Comparison of ENCODE assay signal across 37 cellular contexts in the genomic region with DNA sequence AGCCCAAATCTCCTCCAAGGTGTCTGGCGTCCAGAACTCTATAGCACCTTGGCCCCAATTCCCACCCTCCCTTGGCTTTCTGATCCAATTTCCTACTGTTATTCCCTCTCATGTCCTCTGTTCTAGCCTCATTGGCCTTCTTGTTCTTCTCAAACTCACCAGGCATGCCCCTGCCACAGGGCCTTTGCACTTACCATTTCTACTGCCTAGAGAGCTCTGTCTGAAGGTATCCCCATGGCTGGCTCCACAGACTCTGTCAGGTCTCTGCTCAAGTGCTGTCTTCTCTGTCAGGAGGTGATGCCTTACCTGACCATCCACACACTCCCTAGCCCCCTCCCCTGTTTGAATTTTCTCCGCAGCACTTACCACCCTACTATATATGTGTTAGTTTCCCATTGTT. TPM values are rescaled to one million over a fixed set of nuclear protein-coding genes. Genes with fewer than 3 reads are reported as not detected.
"Had no signal": no experiment of that assay in that cellular context is flagged by ENCODE, and none has a peak within 500 bp of the region (broad histone marks: within the 10 kb centered on the region; RNA-seq: fewer than 3 reads in every experiment).

No MANE protein-coding gene starts in this region.

- H3K4me3 Mint-ChIP-seq: activated B cell treated with CpG ODN at 0.5 μM for 24 hours; activated CD4-positive, alpha-beta memory T cell treated with anti-CD3 and anti-CD28 coated beads for 36 hours; activated CD4-positive, alpha-beta memory T cell treated with anti-CD3 and anti-CD28 coated beads, Interleukin-2, amount 10 ng/mL, durations not matched to agents 7 days and 5 days; activated CD4-positive, alpha-beta T cell treated with anti-CD3 and anti-CD28 coated beads for 36 hours; activated CD4-positive, alpha-beta T cell treated with anti-CD3 and anti-CD28 coated beads, Interleukin-2, amount 10 ng/mL, durations not matched to agents 24 days and 14 days; activated CD4-positive, alpha-beta T cell treated with anti-CD3 and anti-CD28 coated beads, Interleukin-2, amount 10 ng/mL, durations not matched to agents 7 days and 5 days; activated CD8-positive, alpha-beta memory T cell treated with anti-CD3 and anti-CD28 coated beads, Interleukin-2, amount 10 ng/mL, durations not matched to agents 7 days and 5 days; activated CD8-positive, alpha-beta T cell treated with anti-CD3 and anti-CD28 coated beads, Interleukin-2, amount 10 ng/mL, durations not matched to agents 7 days and 5 days; T-cell; T-helper 1 cell treated with Interleukin-12 subunit alpha and Interleukin-12 subunit beta and Interleukin-4 antibody, amounts not matched to agents 30 μg/mL and 1 μg/mL, for 36 hours; T-helper 17 cell; T-helper 2 cell treated with Interferon-gamma antibody and Interleukin-4, amounts not matched to agents 5 μg/mL and 100 μg/mL, for 36 hours; WTC11 had no signal

- H3K36me3 Mint-ChIP-seq: activated CD4-positive, alpha-beta memory T cell treated with anti-CD3 and anti-CD28 coated beads for 36 hours; activated CD8-positive, alpha-beta memory T cell treated with anti-CD3 and anti-CD28 coated beads, Interleukin-2, amount 10 ng/mL, durations not matched to agents 7 days and 5 days; T-cell; WTC11 had no signal

- DNase-seq: activated B cell treated with CpG ODN at 0.5 μM for 24 hours; activated CD4-positive, alpha-beta memory T cell treated with anti-CD3 and anti-CD28 coated beads for 36 hours; activated CD4-positive, alpha-beta memory T cell treated with anti-CD3 and anti-CD28 coated beads, Interleukin-2, amount 10 ng/mL, durations not matched to agents 7 days and 5 days; activated CD4-positive, alpha-beta T cell treated with anti-CD3 and anti-CD28 coated beads for 1 hour; activated CD4-positive, alpha-beta T cell treated with anti-CD3 and anti-CD28 coated beads for 36 hours; activated CD4-positive, alpha-beta T cell treated with anti-CD3 and anti-CD28 coated beads for 4 hours; activated CD4-positive, alpha-beta T cell treated with anti-CD3 and anti-CD28 coated beads for 48 hours; activated CD4-positive, alpha-beta T cell treated with anti-CD3 and anti-CD28 coated beads, Interleukin-2, amount 10 ng/mL, durations not matched to agents 24 days and 14 days; activated CD4-positive, alpha-beta T cell treated with anti-CD3 and anti-CD28 coated beads, Interleukin-2, amount 10 ng/mL, durations not matched to agents 7 days and 5 days; activated CD4-positive, alpha-beta T cell treated with anti-CD3 and anti-CD28 coated beads, Interleukin-2, amount 50 U/mL, for 1 hour; activated CD4-positive, alpha-beta T cell treated with anti-CD3 and anti-CD28 coated beads, Interleukin-2, amount 50 U/mL, for 4 hours; activated CD4-positive, alpha-beta T cell treated with anti-CD3 and anti-CD28 coated beads, Interleukin-2, amount 50 U/mL, for 48 hours; activated CD4-positive, CD25-positive, alpha-beta regulatory T cell; activated CD4-positive, CD25-positive, alpha-beta regulatory T cell treated with anti-CD3 and anti-CD28 coated beads, Interleukin-2, amount 50 U/mL, for 72 hours; activated CD8-positive, alpha-beta memory T cell treated with anti-CD3 and anti-CD28 coated beads for 24 hours; activated CD8-positive, alpha-beta memory T cell treated with anti-CD3 and anti-CD28 coated beads, Interleukin-2, amount 10 ng/mL, durations not matched to agents 7 days and 5 days; activated CD8-positive, alpha-beta memory T cell treated with anti-CD3 and anti-CD28 coated beads, Interleukin-2, amount 50 U/mL, for 4 hours; activated CD8-positive, alpha-beta memory T cell treated with anti-CD3 and anti-CD28 coated beads, Interleukin-2, amount 50 U/mL, for 48 hours; activated CD8-positive, alpha-beta T cell treated with anti-CD3 and anti-CD28 coated beads, Interleukin-2, amount 10 ng/mL, durations not matched to agents 7 days and 5 days; activated T-cell treated with anti-CD3 and anti-CD28 coated beads for 4 hours; activated T-cell treated with anti-CD3 and anti-CD28 coated beads, Interleukin-2, amount 50 U/mL, for 1 hour; T-cell; T-helper 1 cell; T-helper 17 cell; T-helper 2 cell; T-helper 9 cell; T1000; WERI-Rb-1 had no signal

- FAIRE-seq: TTC549 had no signal

- H3K27ac Mint-ChIP-seq: activated B cell treated with CpG ODN at 0.5 μM for 24 hours; activated CD4-positive, alpha-beta memory T cell treated with anti-CD3 and anti-CD28 coated beads for 36 hours; activated CD4-positive, alpha-beta memory T cell treated with anti-CD3 and anti-CD28 coated beads, Interleukin-2, amount 10 ng/mL, durations not matched to agents 7 days and 5 days; activated CD4-positive, alpha-beta T cell treated with anti-CD3 and anti-CD28 coated beads for 36 hours; activated CD4-positive, alpha-beta T cell treated with anti-CD3 and anti-CD28 coated beads, Interleukin-2, amount 10 ng/mL, durations not matched to agents 24 days and 14 days; activated CD4-positive, alpha-beta T cell treated with anti-CD3 and anti-CD28 coated beads, Interleukin-2, amount 10 ng/mL, durations not matched to agents 7 days and 5 days; activated CD8-positive, alpha-beta memory T cell treated with anti-CD3 and anti-CD28 coated beads, Interleukin-2, amount 10 ng/mL, durations not matched to agents 7 days and 5 days; activated CD8-positive, alpha-beta T cell treated with anti-CD3 and anti-CD28 coated beads, Interleukin-2, amount 10 ng/mL, durations not matched to agents 7 days and 5 days; T-cell; T-helper 1 cell treated with Interleukin-12 subunit alpha and Interleukin-12 subunit beta and Interleukin-4 antibody, amounts not matched to agents 30 μg/mL and 1 μg/mL, for 36 hours; T-helper 17 cell; T-helper 2 cell treated with Interferon-gamma antibody and Interleukin-4, amounts not matched to agents 5 μg/mL and 100 μg/mL, for 36 hours; WTC11 had no signal

- H3K4me1 Mint-ChIP-seq: activated CD4-positive, alpha-beta memory T cell treated with anti-CD3 and anti-CD28 coated beads, Interleukin-2, amount 10 ng/mL, durations not matched to agents 7 days and 5 days; WTC11 had no signal

- H3K27ac ChIP-seq: VCaP, WERI-Rb-1 had no signal

- H3K9me3 Mint-ChIP-seq: activated CD4-positive, alpha-beta memory T cell treated with anti-CD3 and anti-CD28 coated beads, Interleukin-2, amount 10 ng/mL, durations not matched to agents 7 days and 5 days; activated CD4-positive, alpha-beta T cell treated with anti-CD3 and anti-CD28 coated beads, Interleukin-2, amount 10 ng/mL, durations not matched to agents 24 days and 14 days; activated CD4-positive, alpha-beta T cell treated with anti-CD3 and anti-CD28 coated beads, Interleukin-2, amount 10 ng/mL, durations not matched to agents 7 days and 5 days; T-helper 1 cell treated with Interleukin-12 subunit alpha and Interleukin-12 subunit beta and Interleukin-4 antibody, amounts not matched to agents 30 μg/mL and 1 μg/mL, for 36 hours had no signal

- H3K36me3 ChIP-seq: WERI-Rb-1 had no signal

- ATAC-seq: activated CD4-positive, alpha-beta T cell treated with anti-CD3 and anti-CD28 coated beads for 36 hours; activated CD4-positive, CD25-positive, alpha-beta regulatory T cell treated with anti-CD3 and anti-CD28 coated beads, Interleukin-2, amount 50 U/mL, for 24 hours; activated CD8-positive, alpha-beta memory T cell treated with anti-CD3 and anti-CD28 coated beads, Interleukin-2, amount 10 ng/mL, durations not matched to agents 7 days and 5 days; activated CD8-positive, alpha-beta T cell treated with anti-CD3 and anti-CD28 coated beads, Interleukin-2, amount 10 ng/mL, durations not matched to agents 7 days and 5 days; T-cell; T-helper 17 cell; WTC11 had no signal

RNA-seq across cellular contexts. Expression of a gene that starts 5.6 kb away (rescaled TPM):
- total RNA-seq: activated CD4-positive, alpha-beta memory T cell treated with anti-CD3 and anti-CD28 coated beads, Interleukin-2, amount 10 ng/mL, durations not matched to agents 7 days and 5 days; activated CD4-positive, alpha-beta T cell treated with anti-CD3 and anti-CD28 coated beads, Interleukin-2, amount 10 ng/mL, durations not matched to agents 7 days and 5 days; activated CD8-positive, alpha-beta memory T cell treated with anti-CD3 and anti-CD28 coated beads for 36 hours; activated CD8-positive, alpha-beta memory T cell treated with anti-CD3 and anti-CD28 coated beads, Interleukin-2, amount 10 ng/mL, durations not matched to agents 7 days and 5 days; activated CD8-positive, alpha-beta T cell treated with anti-CD3 and anti-CD28 coated beads, Interleukin-2, amount 10 ng/mL, durations not matched to agents 7 days and 5 days; T-helper 1 cell treated with Interleukin-12 subunit alpha and Interleukin-12 subunit beta and Interleukin-4 antibody, amounts not matched to agents 30 ng/mL and 1 ng/mL, for 36 hours; T-helper 2 cell treated with Interferon-gamma antibody and Interleukin-4, amounts not matched to agents 100 ng/mL and 5 ng/mL, for 36 hours had no signal
